In genomic region chr7:74505426-74506328, GRCh38 we compare ENCODE assay signal across 21 cellular contexts. TPM values are rescaled to one million over a fixed set of nuclear protein-coding genes. Genes with fewer than 3 reads are reported as not detected.
DNase-seq lines count a peak whose midpoint lies in the region; ATAC-seq and TF ChIP-seq lines count a peak whose summit lies in the region.
"Had no signal": no experiment of that assay in that cellular context is flagged by ENCODE, and none has a peak within 500 bp of the region (broad histone marks: within the 10 kb centered on the region; RNA-seq: fewer than 3 reads in every experiment).

No MANE protein-coding gene starts in this region.

- H3K4me3 ChIP-seq in GM23338 (no peak overlapping the region), rectal smooth muscle tissue (ENCODE audit: low read length) (no peak overlapping the region), PC-3 (ENCODE audit: low read length) (no peak overlapping the region)
- H3K4me3 ChIP-seq: breast epithelium, lower lobe of right lung had no signal

- H3K4me2 ChIP-seq in GM23338: no peak overlapping the region
- no peak overlapping the region for H3K4me2 ChIP-seq in PC-3 (ENCODE audit: low read length)

- ATAC-seq in GM23338 (no peak), PC-3 (no peak)
- ATAC-seq in stimulated activated naive CD8-positive, alpha-beta T cell treated with anti-CD3 and anti-CD28 coated beads, Interleukin-15, amount 100 ng/mL, for 72 hours: no peak
- ATAC-seq: activated naive CD4-positive, alpha-beta T cell treated with anti-CD3 and anti-CD28 coated beads, Interleukin-2, amount 50 U/mL, for 72 hours; Right ventricle myocardium inferior; stimulated activated naive B cell treated with anti-CD40 and anti-IgM and Interleukin-4, amounts not matched to agents 10 μg/mL and 1 μg/mL and 100 μg/mL, for 72 hours had no signal

- no TSS peak for BruUV-seq in PC-3 (replicated peaks; lab: Mats Ljungman, UMichigan)

- H3K27ac ChIP-seq in GM23338 (ENCODE audit: low read depth) (0 out of 2 replicates have a peak overlapping the region, but pooled peaks have one; percentile 14), rectal smooth muscle tissue (ENCODE audit: low read depth, low read length) (peak overlapping the region; percentile 70), PC-3 (ENCODE audit: low read length) (no peak overlapping the region)
- H3K27ac ChIP-seq: breast epithelium, lower lobe of right lung had no signal

- intact Hi-C loops in PC-3 (cut with micrococcal nuclease): no loop called here

- H3K9me2 ChIP-seq in GM23338 (ENCODE audit: insufficient read depth): no peaks in the 10 kb centered on the region
- no peaks in the 10 kb centered on the region for H3K9me2 ChIP-seq in PC-3 (replicated peaks; ENCODE audit: low read length)

- no peak overlapping the region for H3K27ac Mint-ChIP-seq in GM23338
- H3K27ac Mint-ChIP-seq in stimulated activated naive CD8-positive, alpha-beta T cell treated with anti-CD3 and anti-CD28 coated beads, Interleukin-15, amount 100 ng/mL, for 72 hours: no peak overlapping the region
- H3K27ac Mint-ChIP-seq: activated naive CD4-positive, alpha-beta T cell treated with anti-CD3 and anti-CD28 coated beads, Interleukin-2, amount 50 U/mL, for 72 hours; naive B cell; stimulated activated naive B cell treated with anti-CD40 and anti-IgM and Interleukin-4, amounts not matched to agents 10 μg/mL and 1 μg/mL and 100 μg/mL, for 72 hours; type B pancreatic cell had no signal

- H3K36me3 ChIP-seq in GM23338 (ENCODE audit: insufficient read depth) (no peaks in the 10 kb centered on the region), rectal smooth muscle tissue (ENCODE audit: control insufficient read depth, insufficient read depth, low read length) (peaks cover 2% of the 10 kb centered on the region), PC-3 (ENCODE audit: low read depth, low read length) (0 out of 2 replicates have a peak, but pooled peaks cover 2% of the 10 kb centered on the region)
- H3K36me3 ChIP-seq: breast epithelium, lower lobe of right lung had no signal

- DNase-seq in GM23338 (ENCODE audit: low spot score) (no peak), SK-N-DZ (ENCODE audit: low spot score) (peak; percentile 94), fibroblast of peridontal ligament (ENCODE audit: extremely low read depth) (peak; percentile 17), PC-3 (no peak), SW480 (ENCODE audit: low spot score) (no peak), NCI-H345 treated with DMSO at 0.1 percent for 48 hours (lab: John Stamatoyannopoulos, UW; ENCODE audit: unreplicated experiment) (no peak)
- no peak for DNase-seq in stimulated activated naive CD8-positive, alpha-beta T cell treated with anti-CD3 and anti-CD28 coated beads, Interleukin-15, amount 100 ng/mL, for 72 hours
- DNase-seq: activated CD4-positive, CD25-positive, alpha-beta regulatory T cell; activated T-cell treated with anti-CD3 and anti-CD28 coated beads, Interleukin-2, amount 50 U/mL, for 48 hours; KG1; lower lobe of right lung; naive B cell; NCI-H2029; NCI-H446 treated with DMSO at 0.1 percent for 48 hours; stimulated activated naive B cell treated with anti-CD40 and anti-IgM and Interleukin-4, amounts not matched to agents 10 μg/mL and 1 μg/mL and 100 μg/mL, for 72 hours; T-helper 2 cell had no signal

- H2AFZ ChIP-seq in GM23338 (no peak overlapping the region), PC-3 (ENCODE audit: low read length) (no peak overlapping the region)

- peaks cover 9% of the 10 kb centered on the region; the same call in 1 of the 2 replicates for H4K20me1 ChIP-seq in GM23338 (replicated peaks; ENCODE audit: insufficient read depth)
- H4K20me1 ChIP-seq in PC-3 (ENCODE audit: low read length): no peaks in the 10 kb centered on the region

- no peaks in the 10 kb centered on the region for H3K9me3 Mint-ChIP-seq in GM23338
- no peaks in the 10 kb centered on the region for H3K9me3 Mint-ChIP-seq in stimulated activated naive CD8-positive, alpha-beta T cell treated with anti-CD3 and anti-CD28 coated beads, Interleukin-15, amount 100 ng/mL, for 72 hours
- H3K9me3 Mint-ChIP-seq: activated naive CD4-positive, alpha-beta T cell treated with anti-CD3 and anti-CD28 coated beads, Interleukin-2, amount 50 U/mL, for 72 hours; stimulated activated naive B cell treated with anti-CD40 and anti-IgM and Interleukin-4, amounts not matched to agents 10 μg/mL and 1 μg/mL and 100 μg/mL, for 72 hours; type B pancreatic cell had no signal

- TF ChIP-seq CTCF in GM23338 (conservative IDR thresholded peaks at IDR 0.05; ENCODE audit: low read depth in 2 of 2): no peak
- no peak for TF ChIP-seq CTCF in PC-3 (conservative IDR thresholded peaks at IDR 0.05; ENCODE audit: low read depth, low read length)

- peaks cover 10% of the 10 kb centered on the region for H3K36me3 Mint-ChIP-seq in GM23338 (ENCODE audit: low read depth)
- H3K36me3 Mint-ChIP-seq: activated naive CD4-positive, alpha-beta T cell treated with anti-CD3 and anti-CD28 coated beads, Interleukin-2, amount 50 U/mL, for 72 hours; naive B cell had no signal

- H3K79me2 ChIP-seq in GM23338 (replicated peaks; ENCODE audit: insufficient read depth) (peaks cover 12% of the 10 kb centered on the region), PC-3 (ENCODE audit: low read length) (no peaks in the 10 kb centered on the region)

- no peaks in the 10 kb centered on the region for H3F3A ChIP-seq in GM23338 (replicated peaks; ENCODE audit: low read depth)
- no peaks in the 10 kb centered on the region for H3F3A ChIP-seq in PC-3 (ENCODE audit: low read length, unreplicated experiment)

- no peak overlapping the region for H3K4me3 Mint-ChIP-seq in GM23338
- no peak overlapping the region for H3K4me3 Mint-ChIP-seq in stimulated activated naive CD8-positive, alpha-beta T cell treated with anti-CD3 and anti-CD28 coated beads, Interleukin-15, amount 100 ng/mL, for 72 hours
- H3K4me3 Mint-ChIP-seq: naive B cell; stimulated activated naive B cell treated with anti-CD40 and anti-IgM and Interleukin-4, amounts not matched to agents 10 μg/mL and 1 μg/mL and 100 μg/mL, for 72 hours; type B pancreatic cell had no signal

- POLR2A ChIA-PET in PC-3 (lab: Charles Lee; ENCODE audit: unreplicated experiment): no interaction called here

- H3K9ac ChIP-seq in rectal smooth muscle tissue (ENCODE audit: low read length) (no peak overlapping the region), PC-3 (ENCODE audit: low read length) (no peak overlapping the region)

- peaks cover 2% of the 10 kb centered on the region for H3K27me3 Mint-ChIP-seq in GM23338 (ENCODE audit: insufficient read depth, low read depth, poor library complexity)
- no peaks in the 10 kb centered on the region for H3K27me3 Mint-ChIP-seq in stimulated activated naive CD8-positive, alpha-beta T cell treated with anti-CD3 and anti-CD28 coated beads, Interleukin-15, amount 100 ng/mL, for 72 hours
- H3K27me3 Mint-ChIP-seq: naive B cell; stimulated activated naive B cell treated with anti-CD40 and anti-IgM and Interleukin-4, amounts not matched to agents 10 μg/mL and 1 μg/mL and 100 μg/mL, for 72 hours; type B pancreatic cell had no signal

- H3K4me1 Mint-ChIP-seq in GM23338: peaks cover 3% of the 10 kb centered on the region; the same call in 1 of the 3 replicates
- no peaks in the 10 kb centered on the region for H3K4me1 Mint-ChIP-seq in stimulated activated naive CD8-positive, alpha-beta T cell treated with anti-CD3 and anti-CD28 coated beads, Interleukin-15, amount 100 ng/mL, for 72 hours
- H3K4me1 Mint-ChIP-seq: naive B cell; stimulated activated naive B cell treated with anti-CD40 and anti-IgM and Interleukin-4, amounts not matched to agents 10 μg/mL and 1 μg/mL and 100 μg/mL, for 72 hours had no signal

- H3K4me1 ChIP-seq in GM23338 (ENCODE audit: insufficient read depth) (peaks cover 4% of the 10 kb centered on the region; the same call in 1 of the 2 replicates), rectal smooth muscle tissue (ENCODE audit: control insufficient read depth, insufficient read depth, low read length) (peaks cover 16% of the 10 kb centered on the region), PC-3 (ENCODE audit: insufficient read depth, low read length) (no peaks in the 10 kb centered on the region)
- H3K4me1 ChIP-seq: breast epithelium, lower lobe of right lung had no signal

- no peaks in the 10 kb centered on the region for H3K9me3 ChIP-seq in PC-3 (ENCODE audit: low read length)
- H3K9me3 ChIP-seq: breast epithelium, lower lobe of right lung had no signal

- no peaks in the 10 kb centered on the region for H3K27me3 ChIP-seq in GM23338 (ENCODE audit: insufficient read depth)
- H3K27me3 ChIP-seq in rectal smooth muscle tissue (ENCODE audit: control insufficient read depth, insufficient read depth, low read length): no peaks in the 10 kb centered on the region
- no peaks in the 10 kb centered on the region for H3K27me3 ChIP-seq in PC-3 (ENCODE audit: low read length)
- H3K27me3 ChIP-seq: breast epithelium had no signal

- CTCF ChIA-PET in PC-3 (lab: Charles Lee): no interaction called here

TF ChIP-seq in GM23338, 12 proteins besides CTCF, POLR2A, EP300 and RAD21 (continues in another document):
- TF ChIP-seq EZH2phosphoT487 (IDR thresholded peaks at IDR 0.05; ENCODE audit: unreplicated experiment) (no peak), CREB1 (CRISPR knock-in tag; IDR thresholded peaks at IDR 0.05; ENCODE audit: low read depth) (no peak), ZNF114 (CRISPR knock-in tag; IDR thresholded peaks at IDR 0.05) (no peak), JUNB (IDR thresholded peaks at IDR 0.05; ENCODE audit: unreplicated experiment) (no peak), NANOG (IDR thresholded peaks at IDR 0.05; ENCODE audit: borderline replicate concordance) (no peak), POLR2AphosphoS5 (IDR thresholded peaks at IDR 0.05; ENCODE audit: low read depth) (no peak)

RNA-seq across cellular contexts. Expression of gene GTF2IRD1, which starts 52.0 kb away (rescaled TPM):
- 21.9 and 28.7 TPM in 2 replicates for total RNA-seq in GM23338 (2014; rRNA removed; shearing (Covaris generic))
- 37.1 and 40.9 TPM in 2 replicates for polyA plus RNA-seq in GM23338 (2016; fragmentation: Nextera tagmentation; extraction: Ambion mirVana)
- 22.3 and 24.3 TPM in 2 replicates for polyA plus RNA-seq in SK-N-DZ (2014; cell fraction: cytosol; rRNA removed)
- polyA plus RNA-seq in SK-N-DZ (2014; cell fraction: nucleus; rRNA removed): 31.3 and 45.6 TPM in 2 replicates
- 14.9 and 21.9 TPM in 2 replicates for total RNA-seq in PC-3 (2014; rRNA removed)

Comparison
In these comparisons a context has a peak if more than half of its experiments do, and no peak if none do; other contexts are left out.
1. DNase-seq: peak in SK-N-DZ (single experiment) and fibroblast of peridontal ligament (single experiment); none in GM23338 (single experiment), PC-3 (single experiment), SW480 (single experiment), stimulated activated naive CD8-positive, alpha-beta T cell treated with anti-CD3 and anti-CD28 coated beads, Interleukin-15, amount 100 ng/mL, for 72 hours (0 of 2) and NCI-H345 treated with DMSO at 0.1 percent for 48 hours (single experiment).